In genomic region chr18:48256848-48257247, GRCh38 we compare ENCODE assay signal across 34 cellular contexts.
DNase-seq lines count a peak whose midpoint lies in the region; ATAC-seq, FAIRE-seq and TF ChIP-seq lines count a peak whose summit lies in the region.
"Had no signal": no experiment of that assay in that cellular context is flagged by ENCODE, and none has a peak within 500 bp of the region (broad histone marks: within the 10 kb centered on the region; RNA-seq: fewer than 3 reads in every experiment).

No MANE protein-coding gene starts in this region.

- FAIRE-seq in GM19239 (lab: Jason Lieb, UNC) (peak; percentile 26), K562 (lab: Jason Lieb, UNC) (no peak), islet of Langerhans (lab: Jason Lieb, UNC) (peak; percentile 38)
- FAIRE-seq: A204.1, A549 had no signal

- H4K91ac ChIP-seq in mesenchymal stem cell (ENCODE audit: low read length): no peak overlapping the region

- no peak overlapping the region for H2BK12ac ChIP-seq in mesenchymal stem cell (ENCODE audit: low read length in 2 of 2)

- H4K20me1 ChIP-seq in K562 (replicated peaks; ENCODE audit: control insufficient read depth, insufficient read depth, low read length): no peaks in the 10 kb centered on the region
- H4K20me1 ChIP-seq: BLaER1; BLaER1 treated with 17β-estradiol and CSF1 and Interleukin-3, amounts not matched to agents 10 nM and 100 nM had no signal

- no peak overlapping the region for H2BK120ac ChIP-seq in mesenchymal stem cell (ENCODE audit: low read depth, low read length)

- TF ChIP-seq CTCF in K562 (IDR thresholded peaks at IDR 0.05 in 2 of 3, conservative IDR thresholded peaks at IDR 0.05 in 1 of 3; ENCODE audit: insufficient read depth in 2 of 3, low read depth in 1 of 3, low read length in 3 of 3) (no peak), colonic mucosa (IDR thresholded peaks at IDR 0.05) (no peak)

- no peak overlapping the region for H2AK5ac ChIP-seq in mesenchymal stem cell (ENCODE audit: low read length, severe bottlenecking)

- intact Hi-C loops in K562 (cut with micrococcal nuclease): no loop called here
- intact Hi-C loops in colonic mucosa (cut with DNase I): no loop called here

- TF ChIP-seq POLR2A in K562 (conservative IDR thresholded peaks at IDR 0.05): no peak

- H3K27ac ChIP-seq in K562 (ENCODE audit: extremely low read depth, low read depth, low read length) (no peak overlapping the region), mesenchymal stem cell (ENCODE audit: low read length, poor library complexity, severe bottlenecking) (no peak overlapping the region), colonic mucosa (no peak overlapping the region)
- H3K27ac ChIP-seq: 22Rv1; A549; BLaER1; BLaER1 treated with 17β-estradiol and CSF1 and Interleukin-3, amounts not matched to agents 10 nM and 100 nM; C4-2B had no signal

- no peak overlapping the region for H3K4ac ChIP-seq in mesenchymal stem cell (ENCODE audit: low read depth in 1 of 2, low read length in 2 of 2)

- TF ChIP-seq RAD21 in K562 (CRISPR knock-in tag; conservative IDR thresholded peaks at IDR 0.05 in 1 of 2, IDR thresholded peaks at IDR 0.05 in 1 of 2): no peak

- H3K9me3 ChIP-seq in K562 (replicated peaks; ENCODE audit: control insufficient read depth, insufficient read depth, low read depth, low read length) (no peaks in the 10 kb centered on the region), mesenchymal stem cell (ENCODE audit: control insufficient read depth, low read length) (peaks cover 7% of the 10 kb centered on the region), colonic mucosa (no peaks in the 10 kb centered on the region)
- H3K9me3 ChIP-seq: BE2C, Caco-2 had no signal

- H3K23ac ChIP-seq in mesenchymal stem cell (ENCODE audit: low read length in 2 of 2): no peak overlapping the region

- H4K8ac ChIP-seq in mesenchymal stem cell (ENCODE audit: low read length): no peak overlapping the region

- no TSS peak for BruUV-seq in K562 (replicated peaks; lab: Mats Ljungman, UMichigan)

- H3K9me1 ChIP-seq in K562 (ENCODE audit: control insufficient read depth, insufficient read depth, low read length): no peaks in the 10 kb centered on the region

- DNase-seq in GM19239 (ENCODE audit: insufficient read length, low spot score) (no peak), K562 (ENCODE audit: extremely low read depth in 1 of 4, low spot score in 3 of 4) (no peak), mesenchymal stem cell (no peak), colonic mucosa (no peak), NCI-H1436 treated with DMSO at 0.1 percent for 48 hours (lab: John Stamatoyannopoulos, UW) (no peak), GM19238 (ENCODE audit: insufficient read length, low spot score) (no peak), amygdala (lab: John Stamatoyannopoulos, UW) (no peak)
- DNase-seq: 8988T; ACHN; AML-193; BE2C; C1 segment of cervical spinal cord; Caco-2; Calu3; CD4-positive, alpha-beta memory T cell; CD4-positive, alpha-beta T cell; CD4-positive, CD25-positive, alpha-beta regulatory T cell; CD8-positive, alpha-beta memory T cell; CD8-positive, alpha-beta T cell; COR-L47; DMS 273 treated with DMSO at 0.1 percent for 48 hours; DMS153; DMS53; DMS79; DMS79 treated with DMSO at 0.1 percent for 48 hours; DND-41; EL had no signal

- H2AFZ ChIP-seq in K562 (ENCODE audit: low read depth, low read length): no peak overlapping the region
- no peak overlapping the region for H2AFZ ChIP-seq in mesenchymal stem cell (ENCODE audit: low read depth, low read length)

- no peak overlapping the region for H3K14ac ChIP-seq in mesenchymal stem cell (ENCODE audit: low read length in 2 of 2)

- POLR2A ChIA-PET in K562 (lab: Yijun Ruan, JAX): interaction anchor here (0.6 kb wide), 1 partner anchor 135 kb away, joined by 3 read pairs; no protein-coding TSS in a partner anchor

- H2BK5ac ChIP-seq in mesenchymal stem cell (ENCODE audit: low read depth, low read length, poor library complexity, severe bottlenecking): peak overlapping the region; percentile 44

- in situ Hi-C loops in K562 (cut with MboI): no loop called here

- no peak overlapping the region for H3K9ac ChIP-seq in K562 (ENCODE audit: insufficient read depth in 1 of 2, low read depth in 2 of 2, low read length in 2 of 2)
- no peak overlapping the region for H3K9ac ChIP-seq in mesenchymal stem cell (ENCODE audit: low read length)
- H3K9ac ChIP-seq in colonic mucosa (ENCODE audit: low read depth in 2 of 2, low read length in 2 of 2): no peak overlapping the region
- H3K9ac ChIP-seq: BLaER1; BLaER1 treated with 17β-estradiol and CSF1 and Interleukin-3, amounts not matched to agents 10 nM and 100 nM had no signal

- H3K27me3 ChIP-seq in K562 (ENCODE audit: control insufficient read depth in 2 of 2, insufficient read depth in 2 of 2, low read length in 2 of 2): no peaks in the 10 kb centered on the region
- H3K27me3 ChIP-seq in mesenchymal stem cell (ENCODE audit: control insufficient read depth in 1 of 2, insufficient read depth in 1 of 2, low read length in 2 of 2): peaks cover 0 to 21% of the 10 kb centered on the region in 2 experiments
- no peaks in the 10 kb centered on the region for H3K27me3 ChIP-seq in colonic mucosa
- H3K27me3 ChIP-seq: BE2C; BLaER1; BLaER1 treated with 17β-estradiol and CSF1 and Interleukin-3, amounts not matched to agents 10 nM and 100 nM had no signal

- ATAC-seq in K562: no peak
- ATAC-seq: A549; CD8-positive, alpha-beta T cell had no signal

- H3K36me3 ChIP-seq in K562 (ENCODE audit: control insufficient read depth, insufficient read depth, low read length): no peaks in the 10 kb centered on the region
- no peaks in the 10 kb centered on the region for H3K36me3 ChIP-seq in mesenchymal stem cell (ENCODE audit: control insufficient read depth in 1 of 2, insufficient read depth in 2 of 2, low read depth in 1 of 2, low read length in 2 of 2)
- H3K36me3 ChIP-seq in colonic mucosa: no peaks in the 10 kb centered on the region
- H3K36me3 ChIP-seq: BE2C; BLaER1; BLaER1 treated with 17β-estradiol and CSF1 and Interleukin-3, amounts not matched to agents 10 nM and 100 nM had no signal

- no peaks in the 10 kb centered on the region for H3K79me2 ChIP-seq in K562 (ENCODE audit: control insufficient read depth, insufficient read depth, low read length)

- CTCF ChIA-PET in K562 (lab: Yijun Ruan, JAX; ENCODE audit: low intra/inter-chr PET ratio): no interaction called here

- H3K4me3 ChIP-seq in K562 (no peak overlapping the region), mesenchymal stem cell (ENCODE audit: insufficient read depth in 1 of 2, low read depth in 1 of 2, low read length in 2 of 2) (no peak overlapping the region), colonic mucosa (no peak overlapping the region)
- H3K4me3 ChIP-seq: A549; BLaER1; BLaER1 treated with 17β-estradiol and CSF1 and Interleukin-3, amounts not matched to agents 10 nM and 100 nM had no signal

- no peak for TF ChIP-seq EP300 in K562 (IDR thresholded peaks at IDR 0.05; ENCODE audit: low read length)

- no peaks in the 10 kb centered on the region; a peak in 1 of 5 replicates for H3K4me1 ChIP-seq in K562 (replicated peaks in 1 of 2; ENCODE audit: control insufficient read depth in 2 of 2, insufficient read depth in 2 of 2, low read length in 2 of 2)
- no peaks in the 10 kb centered on the region for H3K4me1 ChIP-seq in mesenchymal stem cell (ENCODE audit: control insufficient read depth, insufficient read depth, low read depth, low read length)
- no peaks in the 10 kb centered on the region for H3K4me1 ChIP-seq in colonic mucosa
- H3K4me1 ChIP-seq: A549; BE2C; BLaER1; BLaER1 treated with 17β-estradiol and CSF1 and Interleukin-3, amounts not matched to agents 10 nM and 100 nM; Caco-2 had no signal

- no peak overlapping the region for H3K4me2 ChIP-seq in K562 (ENCODE audit: insufficient read depth, low read length)
- no peak overlapping the region for H3K4me2 ChIP-seq in mesenchymal stem cell (ENCODE audit: low read length, poor library complexity, severe bottlenecking)
- H3K4me2 ChIP-seq: A549; BLaER1; BLaER1 treated with 17β-estradiol and CSF1 and Interleukin-3, amounts not matched to agents 10 nM and 100 nM had no signal

- H2BK15ac ChIP-seq in mesenchymal stem cell (ENCODE audit: low read depth, poor library complexity, severe bottlenecking): no peak overlapping the region

- H3K18ac ChIP-seq in mesenchymal stem cell (ENCODE audit: low read depth in 1 of 2, low read length in 2 of 2): no peak overlapping the region

- no peaks in the 10 kb centered on the region for H3K79me1 ChIP-seq in mesenchymal stem cell (replicated peaks; ENCODE audit: low read length, poor library complexity, severe bottlenecking)

TF ChIP-seq in K562, 482 proteins besides CTCF, POLR2A, EP300 and RAD21:
- no peak for TF ChIP-seq ZNF589 (CRISPR knock-in tag; IDR thresholded peaks at IDR 0.05; ENCODE audit: low read depth)
- no peak for TF ChIP-seq SETDB1 (IDR thresholded peaks at IDR 0.05; ENCODE audit: low read length)
- TF ChIP-seq ZNF507 (tag; conservative IDR thresholded peaks at IDR 0.05): peak; percentile 94
TF ChIP-seq in K562: peak in this region for 1.
